Comparison of ENCODE assay signal across 11 cellular contexts in genomic region chr15:77402740-77403379, GRCh38. TPM values are rescaled to one million over a fixed set of nuclear protein-coding genes. Genes with fewer than 3 reads are reported as not detected.
DNase-seq lines count a peak whose midpoint lies in the region; ATAC-seq and TF ChIP-seq lines count a peak whose summit lies in the region.
"Had no signal": no experiment of that assay in that cellular context is flagged by ENCODE, and none has a peak within 500 bp of the region (broad histone marks: within the 10 kb centered on the region; RNA-seq: fewer than 3 reads in every experiment).

No MANE protein-coding gene starts in this region.

- peaks cover 0 to 28% of the 10 kb centered on the region in 2 experiments for H3K36me3 ChIP-seq in SK-N-SH (replicated peaks in 1 of 2; ENCODE audit: control insufficient read depth in 1 of 2, insufficient read depth in 2 of 2, low read length in 1 of 2)

- TF ChIP-seq RAD21 in SK-N-SH (IDR thresholded peaks at IDR 0.05; ENCODE audit: low read length): no peak

- H3K4me3 ChIP-seq in SK-N-SH (ENCODE audit: low read depth in 2 of 2, low read length in 1 of 2) (no peak overlapping the region; a peak in 2 of 4 replicates), fibroblast of mammary gland (ENCODE audit: control insufficient read depth, low read depth, low read length) (no peak overlapping the region)
- H3K4me3 ChIP-seq: dorsolateral prefrontal cortex had no signal

- H3K4me2 ChIP-seq in SK-N-SH: peak overlapping the region; percentile 44

- peaks cover 3% of the 10 kb centered on the region for H3K36me3 Mint-ChIP-seq in activated naive CD4-positive, alpha-beta T cell treated with anti-CD3 and anti-CD28 coated beads for 36 hours (ENCODE audit: low read depth)

- TF ChIP-seq CTCF in SK-N-SH (IDR thresholded peaks at IDR 0.05) (no peak), fibroblast of mammary gland (conservative IDR thresholded peaks at IDR 0.05; ENCODE audit: control insufficient read depth, insufficient read depth, low read depth, low read length) (no peak), GM20000 (IDR thresholded peaks at IDR 0.05; ENCODE audit: extremely low read depth, missing control alignments) (no peak)

- H3K4me3 Mint-ChIP-seq in activated naive CD4-positive, alpha-beta T cell treated with anti-CD3 and anti-CD28 coated beads for 36 hours: peak overlapping the region; percentile 17

- peaks cover 3 to 10% of the 10 kb centered on the region in 2 experiments; a peak in 3 of 4 replicates for H3K4me1 ChIP-seq in SK-N-SH (ENCODE audit: control insufficient read depth in 1 of 2, insufficient read depth in 2 of 2, low read depth in 1 of 2, low read length in 1 of 2)

- H2AFZ ChIP-seq in SK-N-SH (ENCODE audit: low read depth): no peak overlapping the region

- H3K9me2 ChIP-seq in SK-N-SH: no peaks in the 10 kb centered on the region

- H3K4me1 Mint-ChIP-seq in activated naive CD4-positive, alpha-beta T cell treated with anti-CD3 and anti-CD28 coated beads for 36 hours (ENCODE audit: low read depth): peaks cover 43% of the 10 kb centered on the region

- no peaks in the 10 kb centered on the region for H3K27me3 Mint-ChIP-seq in activated naive CD4-positive, alpha-beta T cell treated with anti-CD3 and anti-CD28 coated beads for 36 hours (ENCODE audit: low read depth)

- H3K27ac ChIP-seq in SK-N-SH (ENCODE audit: low read depth in 2 of 2, low read length in 1 of 2): peak overlapping the region; percentile 36 to 82; a peak in 3 of 4 replicates

- H3K79me2 ChIP-seq in SK-N-SH (ENCODE audit: insufficient read depth): peaks cover 94% of the 10 kb centered on the region

- DNase-seq in activated naive CD4-positive, alpha-beta T cell treated with anti-CD3 and anti-CD28 coated beads for 36 hours: peak; percentile 17
- DNase-seq in activated naive CD4-positive, alpha-beta T cell (lab: John Stamatoyannopoulos, UW): no peak
- DNase-seq in SK-N-SH (no peak), fibroblast of mammary gland (ENCODE audit: low read depth) (peak; percentile 77), stromal cell of bone marrow (ENCODE audit: low read depth) (peak; percentile 51), GM20000 (ENCODE audit: low spot score) (no peak)
- DNase-seq: C1 segment of cervical spinal cord, dorsolateral prefrontal cortex, NCI-H146 had no signal

- CTCF ChIA-PET in activated naive CD4-positive, alpha-beta T cell treated with anti-CD3 and anti-CD28 coated beads for 36 hours (lab: Charles Lee): interaction anchor here (1.2 kb wide), 1 partner anchor 30 kb away, joined by 4 read pairs; no protein-coding TSS in a partner anchor
- CTCF ChIA-PET in SK-N-SH (lab: Yijun Ruan, JAX): no interaction called here

- 0 out of 2 replicates have a peak, but pooled peaks cover 22% of the 10 kb centered on the region for H3K9me3 ChIP-seq in SK-N-SH

- peaks cover 24% of the 10 kb centered on the region; the same call in 1 of the 2 replicates for H4K20me1 ChIP-seq in SK-N-SH (ENCODE audit: insufficient read depth)

- peaks cover 20% of the 10 kb centered on the region for H3K9me3 Mint-ChIP-seq in activated naive CD4-positive, alpha-beta T cell treated with anti-CD3 and anti-CD28 coated beads for 36 hours

- peak overlapping the region; percentile 24; the same call in 1 of the 2 replicates for H3K9ac ChIP-seq in SK-N-SH

- no peak for ATAC-seq in GM21529 (IDR thresholded peaks at IDR 0.05; ENCODE audit: unreplicated experiment)
- ATAC-seq in GM18868 (IDR thresholded peaks at IDR 0.05; ENCODE audit: unreplicated experiment): no peak

- TF ChIP-seq EP300 in SK-N-SH (IDR thresholded peaks at IDR 0.05; ENCODE audit: borderline replicate concordance in 1 of 2, low read depth in 1 of 2, low read length in 1 of 2): peak in 1 of 2 experiments; percentile 43; a peak in 1 of 4 replicates

- 27% methylated on average over 1 of the region's 1 CpG for WGBS in SK-N-SH (ENCODE audit: low lambda C conversion rate)

- peak overlapping the region; percentile 61 for H3K27ac Mint-ChIP-seq in activated naive CD4-positive, alpha-beta T cell treated with anti-CD3 and anti-CD28 coated beads for 36 hours

- H3F3A ChIP-seq in SK-N-SH (replicated peaks; ENCODE audit: insufficient read depth): peaks cover 31% of the 10 kb centered on the region

- no peaks in the 10 kb centered on the region for H3K27me3 ChIP-seq in SK-N-SH (ENCODE audit: insufficient read depth)
- H3K27me3 ChIP-seq: dorsolateral prefrontal cortex had no signal

- POLR2A ChIA-PET in SK-N-SH (lab: Yijun Ruan, JAX): no interaction called here

- intact Hi-C loops in activated naive CD4-positive, alpha-beta T cell treated with anti-CD3 and anti-CD28 coated beads for 36 hours (cut with micrococcal nuclease): loop anchor here (2.0 kb wide), 1 partner anchor 16 kb away; no protein-coding TSS in a partner anchor

TF ChIP-seq in SK-N-SH, 30 proteins besides CTCF, POLR2A, EP300 and RAD21:
- TF ChIP-seq TAF1 (IDR thresholded peaks at IDR 0.05; ENCODE audit: borderline replicate concordance, low read depth, low read length) (no peak), TCF12 (IDR thresholded peaks at IDR 0.05) (peak; percentile 59; the same call in 1 of the 2 replicates), IRF3 (IDR thresholded peaks at IDR 0.05; ENCODE audit: low read depth, low read length) (no peak), FOSL2 (IDR thresholded peaks at IDR 0.05; ENCODE audit: borderline replicate concordance, low read depth) (peak; percentile 69; the same call in 1 of the 2 replicates), NFIC (IDR thresholded peaks at IDR 0.05; ENCODE audit: borderline replicate concordance) (peak; percentile 39; the same call in 1 of the 2 replicates), RCOR1 (IDR thresholded peaks at IDR 0.05; ENCODE audit: low read length) (no peak), YY1 (IDR thresholded peaks at IDR 0.05; ENCODE audit: low read depth) (0 out of 2 replicates have a peak, but pooled peaks have one; percentile 32), NRF1 (IDR thresholded peaks at IDR 0.05; ENCODE audit: low read depth, low read length) (no peak), CHD2 (IDR thresholded peaks at IDR 0.05; ENCODE audit: low read length, partially characterized antibody) (no peak), JUND (IDR thresholded peaks at IDR 0.05) (peak; percentile 41; the same call in 1 of the 2 replicates)

RNA-seq across cellular contexts. Expression of gene PEAK1, which starts 17.0 kb away (rescaled TPM):
- 10 to 100 TPM; 26.6 to 28.0 TPM for total RNA-seq in activated naive CD4-positive, alpha-beta T cell treated with anti-CD3 and anti-CD28 coated beads for 36 hours
- 9.0 and 13.0 TPM in 2 replicates for polyA plus RNA-seq in SK-N-SH (2012; rRNA removed)
- polyA plus RNA-seq in SK-N-SH (2012; cell fraction: cytosol; rRNA removed): 7.0 and 8.7 TPM in 2 replicates
- polyA plus RNA-seq in SK-N-SH (2012; cell fraction: nucleus; rRNA removed): 19.6 and 31.0 TPM in 2 replicates

RNA-seq across cellular contexts. Expression of gene HMG20A, which starts 17.8 kb away (rescaled TPM):
- 10 to 100 TPM; 33.1 to 38.2 TPM for total RNA-seq in activated naive CD4-positive, alpha-beta T cell treated with anti-CD3 and anti-CD28 coated beads for 36 hours
- 27.7 and 34.3 TPM in 2 replicates for polyA plus RNA-seq in SK-N-SH (2012; rRNA removed)
- polyA plus RNA-seq in SK-N-SH (2012; cell fraction: cytosol; rRNA removed): 29.7 and 31.3 TPM in 2 replicates
- polyA plus RNA-seq in SK-N-SH (2012; cell fraction: nucleus; rRNA removed): 45.7 and 55.6 TPM in 2 replicates

Comparison
In these comparisons a context has a peak if more than half of its experiments do, and no peak if none do; other contexts are left out.
1. DNase-seq: peak in activated naive CD4-positive, alpha-beta T cell treated with anti-CD3 and anti-CD28 coated beads for 36 hours (single experiment), fibroblast of mammary gland (single experiment) and stromal cell of bone marrow (single experiment); none in activated naive CD4-positive, alpha-beta T cell (0 of 4), SK-N-SH (single experiment) and GM20000 (single experiment).